ENCODE assay signal across 2 cellular contexts in genomic region chr3:123036352-123037014, GRCh38.
TF ChIP-seq lines count a peak whose summit lies in the region.

No MANE protein-coding gene starts in this region.

TF ChIP-seq in IMR-90, 13 proteins besides CTCF, POLR2A, EP300 and RAD21:
- peak; percentile 88 for TF ChIP-seq CEBPB (IDR thresholded peaks at IDR 0.05; ENCODE audit: low read depth, low read length)
- TF ChIP-seq USF2 (IDR thresholded peaks at IDR 0.05; ENCODE audit: low read depth, low read length), result no peak

TF ChIP-seq in WTC11, 78 proteins besides CTCF, POLR2A, EP300 and RAD21:
- TF ChIP-seq NR1H2 (CRISPR knock-in tag; IDR thresholded peaks at IDR 0.05) (no peak), TEAD4 (CRISPR knock-in tag; IDR thresholded peaks at IDR 0.05) (no peak), GTF2I (CRISPR knock-in tag; conservative IDR thresholded peaks at IDR 0.05) (no peak), USF2 (CRISPR knock-in tag; IDR thresholded peaks at IDR 0.05) (peak; percentile 31; the same call in 1 of the 2 replicates)
